In the genomic region with DNA sequence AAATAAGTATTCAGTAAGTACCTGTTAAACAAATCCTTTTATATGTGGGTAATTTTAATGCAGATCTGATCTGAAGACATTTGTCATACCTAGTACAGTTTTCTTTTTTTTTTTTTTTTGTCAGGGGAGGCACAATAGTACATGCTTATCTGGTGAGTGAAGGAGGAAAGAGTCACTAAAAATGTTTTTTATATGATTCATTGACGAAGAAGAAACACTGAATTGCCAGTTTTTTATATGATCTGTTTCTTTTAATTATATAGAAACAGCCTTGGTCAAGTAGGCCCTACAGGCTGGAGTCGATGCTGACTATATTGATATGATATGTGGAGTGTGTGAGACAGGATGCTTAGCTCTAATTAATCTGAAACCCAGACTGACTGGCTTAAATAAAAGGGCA, we compare ENCODE assay signal across 1 cellular context.
TF ChIP-seq lines count a peak whose summit lies in the region.

No MANE protein-coding gene starts in this region.

TF ChIP-seq in IMR-90, 13 proteins besides CTCF, POLR2A, EP300 and RAD21:
- no peak for TF ChIP-seq RFX5 (IDR thresholded peaks at IDR 0.05; ENCODE audit: low read depth, low read length)
- no peak for TF ChIP-seq MXI1 (IDR thresholded peaks at IDR 0.05; ENCODE audit: borderline replicate concordance, low read depth, low read length)
- no peak for TF ChIP-seq MAFK (IDR thresholded peaks at IDR 0.05; ENCODE audit: low read depth, low read length)
- TF ChIP-seq FOS (IDR thresholded peaks at IDR 0.05; ENCODE audit: low read depth, low read length) = 0 out of 2 replicates have a peak, but pooled peaks have one; percentile 28
